1 cellular context compared by ENCODE assay signal in genomic region chr20:62376112-62377063, GRCh38.
TF ChIP-seq lines count a peak whose summit lies in the region.

No MANE protein-coding gene starts in this region.

TF ChIP-seq in HepG2, 621 proteins besides CTCF, POLR2A, EP300 and RAD21 (continued from another document and continues in another):
- peak; percentile 89 for TF ChIP-seq HMGXB3 (CRISPR knock-in tag; IDR thresholded peaks at IDR 0.05; ENCODE audit: borderline replicate concordance)
- no peak for TF ChIP-seq PRMT3 (CRISPR knock-in tag; IDR thresholded peaks at IDR 0.05; ENCODE audit: borderline replicate concordance, low read depth)
- TF ChIP-seq HOXA9 (CRISPR knock-in tag; IDR thresholded peaks at IDR 0.05; ENCODE audit: borderline replicate concordance): no peak
- peak; percentile 83; the same call in 1 of the 2 replicates for TF ChIP-seq TEAD2 (CRISPR knock-in tag; IDR thresholded peaks at IDR 0.05)
- TF ChIP-seq ZFP82 (CRISPR knock-in tag; IDR thresholded peaks at IDR 0.05; ENCODE audit: borderline replicate concordance): peak; percentile 95
- TF ChIP-seq PRPF4 (IDR thresholded peaks at IDR 0.05; ENCODE audit: low read depth, low read length, poor library complexity, severe bottlenecking): peak; percentile 59
- peak; percentile 95; the same call in 1 of the 2 replicates for TF ChIP-seq ZNF788 (CRISPR knock-in tag; IDR thresholded peaks at IDR 0.05; ENCODE audit: borderline replicate concordance)
- TF ChIP-seq ZNF761 (CRISPR knock-in tag; conservative IDR thresholded peaks at IDR 0.05): peak; percentile 53; the same call in 1 of the 2 replicates
- TF ChIP-seq NKX3-1 (CRISPR knock-in tag; IDR thresholded peaks at IDR 0.05): peak; percentile 55
- no peak; the same call in none of the 2 replicates for TF ChIP-seq ELF1 (CRISPR knock-in tag; IDR thresholded peaks at IDR 0.05)
- TF ChIP-seq NFIB (CRISPR knock-in tag; IDR thresholded peaks at IDR 0.05; ENCODE audit: borderline replicate concordance): no peak
- TF ChIP-seq MATR3 (CRISPR knock-in tag; IDR thresholded peaks at IDR 0.05): no peak
- no peak; the same call in 1 of the 2 replicates for TF ChIP-seq EEA1 (CRISPR knock-in tag; IDR thresholded peaks at IDR 0.05; ENCODE audit: borderline replicate concordance)
- TF ChIP-seq SNAPC2 (CRISPR knock-in tag; IDR thresholded peaks at IDR 0.05): peak; percentile 94
- TF ChIP-seq USF2 (IDR thresholded peaks at IDR 0.05; ENCODE audit: low read depth, low read length): no peak
- TF ChIP-seq USF2 (CRISPR knock-in tag; IDR thresholded peaks at IDR 0.05; ENCODE audit: borderline replicate concordance): no peak
- peak; percentile 31 for TF ChIP-seq PTBP1 (IDR thresholded peaks at IDR 0.05; ENCODE audit: low read depth, low read length, poor library complexity, severe bottlenecking)
- no peak; the same call in 1 of the 2 replicates for TF ChIP-seq MLXIP (CRISPR knock-in tag; IDR thresholded peaks at IDR 0.05; ENCODE audit: borderline replicate concordance)
- peak; percentile 39; the same call in 1 of the 2 replicates for TF ChIP-seq RFX3 (CRISPR knock-in tag; IDR thresholded peaks at IDR 0.05)
- TF ChIP-seq ZC3H4 (CRISPR knock-in tag; IDR thresholded peaks at IDR 0.05; ENCODE audit: borderline replicate concordance): no peak; the same call in none of the 2 replicates
- peak; percentile 59; the same call in 1 of the 2 replicates for TF ChIP-seq PRDM15 (CRISPR knock-in tag; IDR thresholded peaks at IDR 0.05)
- TF ChIP-seq ZNF431 (CRISPR knock-in tag; IDR thresholded peaks at IDR 0.05; ENCODE audit: borderline replicate concordance, low read depth): no peak
- TF ChIP-seq AKNA (CRISPR knock-in tag; IDR thresholded peaks at IDR 0.05; ENCODE audit: borderline replicate concordance): 0 out of 2 replicates have a peak, but pooled peaks have one; percentile 49
- peak; percentile 69 for TF ChIP-seq ZNF777 (CRISPR knock-in tag; IDR thresholded peaks at IDR 0.05)
- TF ChIP-seq FOXP4 (CRISPR knock-in tag; IDR thresholded peaks at IDR 0.05): peak; percentile 67; the same call in 1 of the 2 replicates
- TF ChIP-seq ZBTB26 (CRISPR knock-in tag; IDR thresholded peaks at IDR 0.05; ENCODE audit: borderline replicate concordance): peak; percentile 81; the same call in 1 of the 2 replicates
